ENCODE assay signal across 8 cellular contexts in genomic region chr15:52576692-52577091, GRCh38.
"Had no signal": no experiment of that assay in that cellular context is flagged by ENCODE, and none has a peak within 500 bp of the region (broad histone marks: within the 10 kb centered on the region; RNA-seq: fewer than 3 reads in every experiment).

No MANE protein-coding gene starts in this region.

- ATAC-seq: GM12878 had no signal

- H3K4me3 ChIP-seq: GM12878 had no signal

- DNase-seq: GDM1, GF-D8 had no signal

- FAIRE-seq: G401.6, GM12878, GM12891, GM12892, GM18507, GM19239 had no signal
